ENCODE assay signal across 2 cellular contexts in genomic region chr17:2736956-2737355, GRCh38.
TF ChIP-seq lines count a peak whose summit lies in the region.

No MANE protein-coding gene starts in this region.

TF ChIP-seq in SK-N-SH, 30 proteins besides CTCF, POLR2A, EP300 and RAD21 (continued from another document):
- TF ChIP-seq ZBTB33 (IDR thresholded peaks at IDR 0.05; ENCODE audit: borderline replicate concordance, low read depth) (no peak), RCOR1 (IDR thresholded peaks at IDR 0.05; ENCODE audit: low read length) (no peak), USF1 (IDR thresholded peaks at IDR 0.05; ENCODE audit: borderline replicate concordance, low read depth) (no peak), MAX (IDR thresholded peaks at IDR 0.05; ENCODE audit: low read depth) (no peak)

TF ChIP-seq in SK-N-SH treated with all-trans-retinoic acid at 6 μM for 48 hours, 23 proteins besides CTCF, POLR2A, EP300 and RAD21 (continued from another document):
- TF ChIP-seq TSHZ2 (CRISPR knock-in tag; IDR thresholded peaks at IDR 0.05) = no peak
- TF ChIP-seq CSRNP3 (CRISPR knock-in tag; IDR thresholded peaks at IDR 0.05) = no peak
